In the genomic region with DNA sequence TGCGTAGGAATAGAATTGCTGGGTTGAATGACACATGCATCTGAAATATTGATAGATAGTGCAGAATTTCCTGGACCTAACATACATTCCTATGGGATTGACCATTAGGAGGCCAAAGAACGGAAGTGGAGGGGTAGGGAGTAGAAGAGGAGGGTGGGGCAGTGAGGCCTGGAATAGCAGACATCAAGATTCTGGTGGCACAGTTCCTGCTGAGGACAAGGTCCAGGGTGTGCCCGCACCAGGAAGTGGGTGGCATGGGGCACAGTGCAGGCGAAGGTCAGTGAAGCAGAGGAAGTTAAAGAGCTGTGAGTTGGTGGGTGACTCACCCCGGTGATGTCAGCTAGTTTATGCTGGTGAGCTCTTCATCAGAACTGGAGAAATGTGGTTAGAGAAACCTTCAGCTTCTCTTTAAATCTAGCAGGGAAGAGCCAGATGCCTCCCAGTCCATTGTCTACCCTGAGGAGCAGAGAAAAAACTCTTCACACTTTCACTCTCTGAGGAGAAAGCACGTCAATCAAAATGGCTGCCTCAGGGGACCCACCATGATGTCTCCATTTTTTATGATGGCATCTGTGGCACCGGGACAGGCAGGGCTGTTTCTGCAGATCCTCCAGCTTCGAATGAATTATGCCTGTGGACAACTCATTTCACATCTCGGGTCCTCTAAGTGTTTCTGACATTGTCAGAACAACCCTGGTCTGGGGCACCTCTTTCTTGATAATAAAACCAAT, we compare ENCODE assay signal across 8 cellular contexts. TPM values are rescaled to one million over a fixed set of nuclear protein-coding genes. Genes with fewer than 3 reads are reported as not detected.
DNase-seq lines count a peak whose midpoint lies in the region; ATAC-seq and TF ChIP-seq lines count a peak whose summit lies in the region.

No MANE protein-coding gene starts in this region.

- intact Hi-C loops in left ventricle myocardium inferior (cut with micrococcal nuclease): loop anchor here (10.0 kb wide), 1 partner anchor 327 kb away; no protein-coding TSS in a partner anchor

- H3K4me1 ChIP-seq in CD8-positive, alpha-beta memory T cell (ENCODE audit: insufficient read depth, low read length): peaks cover 36% of the 10 kb centered on the region
- H3K4me1 ChIP-seq in left ventricle myocardium inferior: peaks cover 36% of the 10 kb centered on the region

- peak overlapping the region; percentile 5 for H3K27ac ChIP-seq in CD8-positive, alpha-beta memory T cell (ENCODE audit: low read depth, low read length)
- H3K27ac ChIP-seq in RWPE1: peak overlapping the region; percentile 63
- H3K27ac ChIP-seq in left ventricle myocardium inferior (replicated peaks): peak overlapping the region; percentile 27

- no peaks in the 10 kb centered on the region for H3K36me3 Mint-ChIP-seq in CD8-positive, alpha-beta memory T cell

- H3K4me1 Mint-ChIP-seq in CD8-positive, alpha-beta memory T cell: peaks cover 45 to 69% (median 68%) of the 10 kb centered on the region in 3 donors

- no peak overlapping the region for H3K4me3 ChIP-seq in CD8-positive, alpha-beta memory T cell (ENCODE audit: low read length)
- H3K4me3 ChIP-seq in left ventricle myocardium inferior: no peak overlapping the region

- H3K9me3 Mint-ChIP-seq in CD8-positive, alpha-beta memory T cell: no peaks in the 10 kb centered on the region

- TF ChIP-seq CTCF in RWPE1 (conservative IDR thresholded peaks at IDR 0.05; ENCODE audit: low read depth): no peak
- no peak for TF ChIP-seq CTCF in left ventricle myocardium inferior (IDR thresholded peaks at IDR 0.05; ENCODE audit: borderline replicate concordance)
- no peak for TF ChIP-seq CTCF in GM20000 (IDR thresholded peaks at IDR 0.05; ENCODE audit: extremely low read depth, missing control alignments)

- DNase-seq in CD8-positive, alpha-beta memory T cell: peak in 4 of 5 donors; percentile 25 to 74 (median 32)
- peak; percentile 74 for DNase-seq in RWPE1 (ENCODE audit: low spot score)
- DNase-seq in activated effector memory CD4-positive, alpha-beta T cell treated with Interleukin-2 at 50 U/mL for 16 hours: peak; percentile 59
- peak; percentile 63 for DNase-seq in left ventricle myocardium inferior
- peak; percentile 83 for DNase-seq in stimulated activated CD4-positive, alpha-beta T cell treated with anti-CD3 and anti-CD28 coated beads, Interleukin-1b, Interleukin-23, amount 100 ng/mL, for 48 hours
- no peak for DNase-seq in GM19240 (ENCODE audit: insufficient read length, low spot score)
- no peak for DNase-seq in GM20000 (ENCODE audit: low spot score)

- no peaks in the 10 kb centered on the region for H3K27me3 ChIP-seq in CD8-positive, alpha-beta memory T cell (ENCODE audit: insufficient read depth, low read length, poor library complexity, severe bottlenecking)
- no peaks in the 10 kb centered on the region for H3K27me3 ChIP-seq in left ventricle myocardium inferior (ENCODE audit: low read depth)

- POLR2A ChIA-PET in CD8-positive, alpha-beta memory T cell (lab: Charles Lee): interaction anchor here (0.6 to 1.5 kb wide), 5 partner anchors 71 to 260 kb away, joined by 3 read pairs; no protein-coding TSS in a partner anchor
- POLR2A ChIA-PET in RWPE1 (lab: Yijun Ruan, JAX; ENCODE audit: low non-redundant PET): no interaction called here

- H3K36me3 ChIP-seq in CD8-positive, alpha-beta memory T cell (ENCODE audit: insufficient read depth, low read length): no peaks in the 10 kb centered on the region
- no peaks in the 10 kb centered on the region for H3K36me3 ChIP-seq in left ventricle myocardium inferior

- H3K4me3 Mint-ChIP-seq in CD8-positive, alpha-beta memory T cell: peak overlapping the region in 6 of 7 donors; percentile 49 to 84 (median 64)

- peaks cover 0 to 3% of the 10 kb centered on the region in 2 donors for H3K27me3 Mint-ChIP-seq in CD8-positive, alpha-beta memory T cell

- H3K27ac Mint-ChIP-seq in CD8-positive, alpha-beta memory T cell: peak overlapping the region; percentile 55 to 98 (median 88)

- CTCF ChIA-PET in CD8-positive, alpha-beta memory T cell (lab: Charles Lee): interaction anchor here (0.6 to 2.2 kb wide), 6 partner anchors 30 to 358 kb away, joined by 3 to 10 read pairs (median 3); no protein-coding TSS in a partner anchor
- CTCF ChIA-PET in RWPE1 (lab: Yijun Ruan, JAX): no interaction called here

- H3K9me3 ChIP-seq in CD8-positive, alpha-beta memory T cell (ENCODE audit: low read length): no peaks in the 10 kb centered on the region
- H3K9me3 ChIP-seq in left ventricle myocardium inferior (replicated peaks): no peaks in the 10 kb centered on the region

- ATAC-seq in HG02759 (IDR thresholded peaks at IDR 0.05; ENCODE audit: unreplicated experiment): peak; percentile 85

RNA-seq across cellular contexts. Expression of a gene that starts 55.9 kb away (rescaled TPM):
- total RNA-seq in CD8-positive, alpha-beta memory T cell: 10 to 100 TPM; 37.7 to 39.0 TPM
- 3.5 TPM for polyA plus RNA-seq in CD8-positive, alpha-beta memory T cell
- 0.11 TPM for total RNA-seq in left ventricle myocardium inferior

Comparison
In these comparisons a context has a peak if more than half of its experiments do, and no peak if none do; other contexts are left out.
1. DNase-seq: peak in CD8-positive, alpha-beta memory T cell (4 of 5), RWPE1 (single experiment), activated effector memory CD4-positive, alpha-beta T cell treated with Interleukin-2 at 50 U/mL for 16 hours (single experiment), left ventricle myocardium inferior (single experiment) and stimulated activated CD4-positive, alpha-beta T cell treated with anti-CD3 and anti-CD28 coated beads, Interleukin-1b, Interleukin-23, amount 100 ng/mL, for 48 hours (single experiment); none in GM19240 (single experiment) and GM20000 (single experiment).
2. H3K27ac ChIP-seq: peak in every context shown above with its lines; median percentile 63 in RWPE1; 27 in left ventricle myocardium inferior; 5 in CD8-positive, alpha-beta memory T cell.
3. RNA of a gene that starts 55.9 kb away (total RNA-seq): 37.7 to 39.0 TPM in CD8-positive, alpha-beta memory T cell; 0.11 TPM in left ventricle myocardium inferior (single experiment); every median in the first group is over 10 times any median in the second.